In genomic region chr3:40997711-40998519, GRCh38 we compare ENCODE assay signal across 1 cellular context.
TF ChIP-seq lines count a peak whose summit lies in the region.

No MANE protein-coding gene starts in this region.

TF ChIP-seq in WTC11, 78 proteins besides CTCF, POLR2A, EP300 and RAD21:
- TF ChIP-seq ETV6 (CRISPR knock-in tag; IDR thresholded peaks at IDR 0.05) (no peak), MAX (CRISPR knock-in tag; IDR thresholded peaks at IDR 0.05) (no peak), ZNF423 (CRISPR knock-in tag; IDR thresholded peaks at IDR 0.05) (no peak), NFE2L1 (CRISPR knock-in tag; IDR thresholded peaks at IDR 0.05) (no peak), GABPB1 (CRISPR knock-in tag; IDR thresholded peaks at IDR 0.05) (no peak), ZBTB21 (CRISPR knock-in tag; IDR thresholded peaks at IDR 0.05; ENCODE audit: borderline replicate concordance) (no peak), ZNF263 (CRISPR knock-in tag; IDR thresholded peaks at IDR 0.05; ENCODE audit: low read depth) (no peak), RELA (CRISPR knock-in tag; IDR thresholded peaks at IDR 0.05; ENCODE audit: borderline replicate concordance) (no peak), ZNF396 (CRISPR knock-in tag; IDR thresholded peaks at IDR 0.05; ENCODE audit: borderline replicate concordance) (no peak), PRRX2 (CRISPR knock-in tag; IDR thresholded peaks at IDR 0.05) (no peak), USF2 (CRISPR knock-in tag; IDR thresholded peaks at IDR 0.05) (no peak), MXD4 (CRISPR knock-in tag; IDR thresholded peaks at IDR 0.05; ENCODE audit: borderline replicate concordance) (no peak), ZNF281 (CRISPR knock-in tag; IDR thresholded peaks at IDR 0.05) (no peak), ZNF425 (CRISPR knock-in tag; conservative IDR thresholded peaks at IDR 0.05) (no peak), MLX (CRISPR knock-in tag; IDR thresholded peaks at IDR 0.05) (no peak), NFATC4 (CRISPR knock-in tag; IDR thresholded peaks at IDR 0.05) (no peak), ARID4B (CRISPR knock-in tag; IDR thresholded peaks at IDR 0.05; ENCODE audit: borderline replicate concordance) (no peak), ATF2 (CRISPR knock-in tag; IDR thresholded peaks at IDR 0.05; ENCODE audit: borderline replicate concordance, low read depth) (no peak)
TF ChIP-seq in WTC11: peak in this region for 0.
